Comparison of ENCODE assay signal across 1 cellular context in genomic region chr5:154273028-154273617, GRCh38.
TF ChIP-seq lines count a peak whose summit lies in the region.

No MANE protein-coding gene starts in this region.

TF ChIP-seq in GM23338, 12 proteins besides CTCF, POLR2A, EP300 and RAD21 (continued from another document):
- no peak for TF ChIP-seq ZNF462 (CRISPR knock-in tag; IDR thresholded peaks at IDR 0.05)
